In the genomic region with DNA sequence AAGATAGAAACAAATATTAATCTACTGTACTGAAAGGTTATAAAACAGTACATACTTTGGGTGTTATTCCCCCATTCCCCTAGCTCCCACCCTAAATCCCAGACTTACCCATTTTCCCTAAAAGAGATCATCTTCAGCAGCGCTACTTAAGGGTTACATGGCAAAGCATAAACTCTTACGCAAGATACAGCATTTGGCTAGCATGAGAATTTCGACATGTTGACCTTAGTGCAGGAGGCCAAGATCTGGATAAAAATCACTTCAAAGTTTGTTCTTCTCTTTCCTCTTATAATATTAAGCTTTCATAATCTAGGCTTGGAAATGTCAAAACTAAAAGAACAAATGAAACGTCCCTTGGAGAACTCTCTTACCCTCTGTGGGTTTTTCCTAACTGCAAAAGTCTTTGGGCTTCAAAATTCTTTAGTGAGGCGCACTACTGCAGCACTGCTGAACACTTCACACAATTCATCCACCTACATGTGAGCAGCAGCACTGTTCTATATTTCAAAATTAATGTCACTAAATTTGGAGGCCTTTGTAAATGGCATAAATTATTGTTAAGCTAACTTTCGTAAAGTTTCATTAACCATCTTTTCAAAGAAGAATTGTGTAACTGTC, we compare ENCODE assay signal across 1 cellular context.
TF ChIP-seq lines count a peak whose summit lies in the region.

No MANE protein-coding gene starts in this region.

TF ChIP-seq in HepG2, 621 proteins besides CTCF, POLR2A, EP300 and RAD21 (continued from another document):
- TF ChIP-seq CBX2 (IDR thresholded peaks at IDR 0.05; ENCODE audit: low read depth, low read length) (no peak), CBX2 (CRISPR knock-in tag; IDR thresholded peaks at IDR 0.05; ENCODE audit: low read depth) (no peak), SMC3 (IDR thresholded peaks at IDR 0.05; ENCODE audit: low read length) (peak; percentile 17; the same call in 1 of the 2 replicates), FOXP4 (CRISPR knock-in tag; IDR thresholded peaks at IDR 0.05) (peak; percentile 73), ZNF619 (CRISPR knock-in tag; IDR thresholded peaks at IDR 0.05) (no peak), PAXIP1 (CRISPR knock-in tag; conservative IDR thresholded peaks at IDR 0.05) (peak; percentile 54), SMYD3 (CRISPR knock-in tag; IDR thresholded peaks at IDR 0.05) (no peak), ZHX1 (CRISPR knock-in tag; IDR thresholded peaks at IDR 0.05; ENCODE audit: low read depth) (no peak), ZNF766 (CRISPR knock-in tag; IDR thresholded peaks at IDR 0.05; ENCODE audit: borderline replicate concordance) (no peak), ATF7 (IDR thresholded peaks at IDR 0.05) (no peak), ATF7 (CRISPR knock-in tag; IDR thresholded peaks at IDR 0.05) (no peak), STAG1 (CRISPR knock-in tag; IDR thresholded peaks at IDR 0.05) (no peak), FOSL1 (CRISPR knock-in tag; IDR thresholded peaks at IDR 0.05; ENCODE audit: borderline replicate concordance) (no peak), ZNF790 (CRISPR knock-in tag; IDR thresholded peaks at IDR 0.05; ENCODE audit: borderline replicate concordance) (no peak), FOXA1 (IDR thresholded peaks at IDR 0.05) (no peak), FOXA1 (CRISPR knock-in tag; IDR thresholded peaks at IDR 0.05) (peak; percentile 74), TEF (CRISPR knock-in tag; IDR thresholded peaks at IDR 0.05) (0 out of 2 replicates have a peak, but pooled peaks have one; percentile 19)
- TF ChIP-seq, protein P1, sequence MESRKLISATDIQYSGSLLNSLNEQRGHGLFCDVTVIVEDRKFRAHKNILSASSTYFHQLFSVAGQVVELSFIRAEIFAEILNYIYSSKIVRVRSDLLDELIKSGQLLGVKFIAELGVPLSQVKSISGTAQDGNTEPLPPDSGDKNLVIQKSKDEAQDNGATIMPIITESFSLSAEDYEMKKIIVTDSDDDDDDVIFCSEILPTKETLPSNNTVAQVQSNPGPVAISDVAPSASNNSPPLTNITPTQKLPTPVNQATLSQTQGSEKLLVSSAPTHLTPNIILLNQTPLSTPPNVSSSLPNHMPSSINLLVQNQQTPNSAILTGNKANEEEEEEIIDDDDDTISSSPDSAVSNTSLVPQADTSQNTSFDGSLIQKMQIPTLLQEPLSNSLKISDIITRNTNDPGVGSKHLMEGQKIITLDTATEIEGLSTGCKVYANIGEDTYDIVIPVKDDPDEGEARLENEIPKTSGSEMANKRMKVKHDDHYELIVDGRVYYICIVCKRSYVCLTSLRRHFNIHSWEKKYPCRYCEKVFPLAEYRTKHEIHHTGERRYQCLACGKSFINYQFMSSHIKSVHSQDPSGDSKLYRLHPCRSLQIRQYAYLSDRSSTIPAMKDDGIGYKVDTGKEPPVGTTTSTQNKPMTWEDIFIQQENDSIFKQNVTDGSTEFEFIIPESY (CRISPR knock-in tag; IDR thresholded peaks at IDR 0.05), result peak; percentile 19; the same call in 1 of the 2 replicates
- TF ChIP-seq, protein P2, sequence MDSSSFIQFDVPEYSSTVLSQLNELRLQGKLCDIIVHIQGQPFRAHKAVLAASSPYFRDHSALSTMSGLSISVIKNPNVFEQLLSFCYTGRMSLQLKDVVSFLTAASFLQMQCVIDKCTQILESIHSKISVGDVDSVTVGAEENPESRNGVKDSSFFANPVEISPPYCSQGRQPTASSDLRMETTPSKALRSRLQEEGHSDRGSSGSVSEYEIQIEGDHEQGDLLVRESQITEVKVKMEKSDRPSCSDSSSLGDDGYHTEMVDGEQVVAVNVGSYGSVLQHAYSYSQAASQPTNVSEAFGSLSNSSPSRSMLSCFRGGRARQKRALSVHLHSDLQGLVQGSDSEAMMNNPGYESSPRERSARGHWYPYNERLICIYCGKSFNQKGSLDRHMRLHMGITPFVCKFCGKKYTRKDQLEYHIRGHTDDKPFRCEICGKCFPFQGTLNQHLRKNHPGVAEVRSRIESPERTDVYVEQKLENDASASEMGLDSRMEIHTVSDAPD (CRISPR knock-in tag; IDR thresholded peaks at IDR 0.05), result 0 out of 2 replicates have a peak, but pooled peaks have one; percentile 51
TF ChIP-seq in HepG2: peak in this region for 77.
